Comparison of ENCODE assay signal across 8 cellular contexts in genomic region chr1:5745776-5746610, GRCh38.
DNase-seq lines count a peak whose midpoint lies in the region; ATAC-seq, FAIRE-seq and TF ChIP-seq lines count a peak whose summit lies in the region.

No MANE protein-coding gene starts in this region.

- in situ Hi-C loops in HAP-1 (cut with MboI; ENCODE audit: low sequenced_read_pairs): loop anchor here (5.0 kb wide), 1 partner anchor 234 kb away; no protein-coding TSS in a partner anchor

- no peaks in the 10 kb centered on the region for H3K9me3 Mint-ChIP-seq in activated CD4-positive, alpha-beta T cell treated with anti-CD3 and anti-CD28 coated beads, Interleukin-2, amount 10 ng/mL, durations not matched to agents 24 days and 14 days

- H3K4me3 Mint-ChIP-seq in activated CD4-positive, alpha-beta T cell treated with anti-CD3 and anti-CD28 coated beads, Interleukin-2, amount 10 ng/mL, durations not matched to agents 24 days and 14 days: no peak overlapping the region

- H3K27me3 ChIP-seq in HAP-1 (ENCODE audit: low read depth) (0 out of 2 replicates have a peak, but pooled peaks cover 4% of the 10 kb centered on the region), lung (ENCODE audit: control insufficient read depth, insufficient read depth) (no peaks in the 10 kb centered on the region)

- TF ChIP-seq CTCF in D721Med (IDR thresholded peaks at IDR 0.05; ENCODE audit: insufficient read depth, missing control alignments): peak; percentile 87
- peak; percentile 80 for TF ChIP-seq CTCF in coronary artery (IDR thresholded peaks at IDR 0.05)
- TF ChIP-seq CTCF in lung (IDR thresholded peaks at IDR 0.05; ENCODE audit: control extremely low read depth, extremely low read depth): peak; percentile 64

- H3K4me3 ChIP-seq in HAP-1 (no peak overlapping the region), coronary artery (no peak overlapping the region), lung (no peak overlapping the region)

- intact Hi-C loops in activated CD4-positive, alpha-beta T cell treated with anti-CD3 and anti-CD28 coated beads, Interleukin-2, amount 10 ng/mL, durations not matched to agents 24 days and 14 days (cut with micrococcal nuclease): loop anchor here (5.0 to 10.0 kb wide), 2 partner anchors 234 to 1831 kb away; no protein-coding TSS in a partner anchor

- DNase-seq in D721Med (ENCODE audit: insufficient read length, low spot score) (peak; percentile 63), HAP-1 (ENCODE audit: low spot score in 2 of 2) (peak; percentile 39 to 79), NCI-H2227 treated with DMSO at 0.1 percent for 48 hours (lab: John Stamatoyannopoulos, UW) (peak; percentile 72), coronary artery (ENCODE audit: low spot score) (no peak), lung (ENCODE audit: low spot score) (peak; percentile 61)
- peak; percentile 85 for DNase-seq in activated CD4-positive, alpha-beta T cell treated with anti-CD3 and anti-CD28 coated beads, Interleukin-2, amount 10 ng/mL, durations not matched to agents 24 days and 14 days
- DNase-seq in stimulated activated CD8-positive, alpha-beta memory T cell treated with anti-CD3 and anti-CD28 coated beads, Interleukin-12 subunit alpha, Interleukin-12 subunit beta, amount 100 ng/mL, for 1 hour (ENCODE audit: low read depth): peak; percentile 24

- no peaks in the 10 kb centered on the region for H3K9me3 ChIP-seq in HAP-1
- peaks cover 0 to 2% of the 10 kb centered on the region in 2 donors for H3K9me3 ChIP-seq in lung (ENCODE audit: control insufficient read depth in 2 of 2, insufficient read depth in 1 of 2, low read length in 1 of 2)

- H3K4me1 Mint-ChIP-seq in activated CD4-positive, alpha-beta T cell treated with anti-CD3 and anti-CD28 coated beads, Interleukin-2, amount 10 ng/mL, durations not matched to agents 24 days and 14 days: no peaks in the 10 kb centered on the region

- FAIRE-seq in D721Med (lab: Jason Lieb, UNC): no peak

- H3K36me3 Mint-ChIP-seq in activated CD4-positive, alpha-beta T cell treated with anti-CD3 and anti-CD28 coated beads, Interleukin-2, amount 10 ng/mL, durations not matched to agents 24 days and 14 days (ENCODE audit: low read depth): no peaks in the 10 kb centered on the region

- H3K27ac Mint-ChIP-seq in activated CD4-positive, alpha-beta T cell treated with anti-CD3 and anti-CD28 coated beads, Interleukin-2, amount 10 ng/mL, durations not matched to agents 24 days and 14 days: no peak overlapping the region

- peaks cover 1% of the 10 kb centered on the region for H3K27me3 Mint-ChIP-seq in activated CD4-positive, alpha-beta T cell treated with anti-CD3 and anti-CD28 coated beads, Interleukin-2, amount 10 ng/mL, durations not matched to agents 24 days and 14 days

- 37 to 38% methylated on average over 21 of the region's 21 CpGs for WGBS in lung, 2 donors

- H3K4me1 ChIP-seq in HAP-1 (no peaks in the 10 kb centered on the region), lung (ENCODE audit: control insufficient read depth in 2 of 2, insufficient read depth in 2 of 2, low read length in 2 of 2) (no peaks in the 10 kb centered on the region)

- no peak for ATAC-seq in lung (ENCODE audit: insufficient read depth, low FRiP score)
- ATAC-seq in HG02571 (IDR thresholded peaks at IDR 0.05; ENCODE audit: unreplicated experiment): no peak

- H3K27ac ChIP-seq in coronary artery: no peak overlapping the region
- H3K27ac ChIP-seq in lung (ENCODE audit: low read depth in 1 of 2, low read length in 1 of 2): no peak overlapping the region

- H3K36me3 ChIP-seq in HAP-1 (replicated peaks): no peaks in the 10 kb centered on the region
- H3K36me3 ChIP-seq in lung (ENCODE audit: control insufficient read depth in 2 of 2, insufficient read depth in 2 of 2, low read length in 2 of 2): no peaks in the 10 kb centered on the region
